ENCODE assay signal across 12 cellular contexts in genomic region chr2:238868616-238869292, GRCh38. TPM values are rescaled to one million over a fixed set of nuclear protein-coding genes. Genes with fewer than 3 reads are reported as not detected.
DNase-seq lines count a peak whose midpoint lies in the region; ATAC-seq, FAIRE-seq and TF ChIP-seq lines count a peak whose summit lies in the region.
"Had no signal": no experiment of that assay in that cellular context is flagged by ENCODE, and none has a peak within 500 bp of the region (broad histone marks: within the 10 kb centered on the region; RNA-seq: fewer than 3 reads in every experiment).

No MANE protein-coding gene starts in this region.

- POLR2A ChIA-PET in WTC11 (lab: Charles Lee) = no interaction called here

- peaks cover 9% of the 10 kb centered on the region for H3K79me1 ChIP-seq in trophoblast cell (ENCODE audit: low read length)

- H3K4me1 ChIP-seq in trophoblast cell (ENCODE audit: control insufficient read depth in 1 of 2, insufficient read depth in 2 of 2, low read length in 2 of 2) (peaks cover 17 to 20% of the 10 kb centered on the region in 2 experiments), small intestine (ENCODE audit: control insufficient read depth in 2 of 2, insufficient read depth in 1 of 2, low read depth in 1 of 2, low read length in 1 of 2) (peaks cover 0 to 3% of the 10 kb centered on the region in 2 donors)
- H3K4me1 ChIP-seq in effector memory CD4-positive, alpha-beta T cell (ENCODE audit: control insufficient read depth, insufficient read depth, low read length, poor library complexity, severe bottlenecking) = no peaks in the 10 kb centered on the region

- intact Hi-C loops in Right ventricle myocardium inferior (cut with DNase I) = no loop called here

- FAIRE-seq in small intestine (lab: Jason Lieb, UNC) = no peak

- H3K36me3 Mint-ChIP-seq in WTC11 = no peaks in the 10 kb centered on the region

- peaks cover 5% of the 10 kb centered on the region for H3K9me3 ChIP-seq in trophoblast cell (ENCODE audit: insufficient read depth, low read depth, low read length)
- no peaks in the 10 kb centered on the region for H3K9me3 ChIP-seq in small intestine (ENCODE audit: control insufficient read depth, low read depth)
- H3K9me3 ChIP-seq in effector memory CD4-positive, alpha-beta T cell (ENCODE audit: control insufficient read depth, low read length) = no peaks in the 10 kb centered on the region
- H3K9me3 ChIP-seq: neutrophil had no signal

- H4K8ac ChIP-seq in trophoblast cell (ENCODE audit: low read depth, low read length) = no peak overlapping the region

- H3K4ac ChIP-seq in trophoblast cell (ENCODE audit: low read depth, low read length) = no peak overlapping the region

- peak overlapping the region; percentile 35 for H2BK12ac ChIP-seq in trophoblast cell (ENCODE audit: low read length)

- H3K4me3 ChIP-seq in AG09309 (ENCODE audit: control insufficient read depth, low read depth, low read length) (no peak overlapping the region), trophoblast cell (ENCODE audit: low read depth, low read length) (no peak overlapping the region), small intestine (ENCODE audit: low read depth in 1 of 2, low read length in 2 of 2) (no peak overlapping the region)
- no peak overlapping the region for H3K4me3 ChIP-seq in effector memory CD4-positive, alpha-beta T cell (ENCODE audit: insufficient read depth, low read depth, low read length, poor library complexity, severe bottlenecking)

- no peak overlapping the region for H3K4me3 Mint-ChIP-seq in WTC11

- H2BK5ac ChIP-seq in trophoblast cell (ENCODE audit: low read depth, low read length, poor library complexity) = no peak overlapping the region

- ATAC-seq in WTC11 (no peak), Right ventricle myocardium inferior (peak; percentile 55)

- TF ChIP-seq CTCF in AG09309 (IDR thresholded peaks at IDR 0.05; ENCODE audit: control insufficient read depth, insufficient read depth, low read depth, low read length, missing control alignments) = no peak
- TF ChIP-seq CTCF in WTC11 (IDR thresholded peaks at IDR 0.05) = no peak

- no peak overlapping the region for H3K27ac ChIP-seq in trophoblast cell (ENCODE audit: low read depth, low read length)
- no peak overlapping the region for H3K27ac ChIP-seq in small intestine (ENCODE audit: low read depth in 1 of 2, low read length in 1 of 2)
- no peak overlapping the region for H3K27ac ChIP-seq in effector memory CD4-positive, alpha-beta T cell (ENCODE audit: insufficient read depth, low read length, poor library complexity, severe bottlenecking)
- H3K27ac ChIP-seq: neutrophil had no signal

- no peak overlapping the region for H3K4me2 ChIP-seq in trophoblast cell (ENCODE audit: low read length)

- in situ Hi-C loops in ACHN (cut with HindIII; ENCODE audit: low pct_ligation_motif_present, low pct_unique_long_range_greater_than_20kb, low sequenced_read_pairs) = no loop called here

- no peak overlapping the region for H2BK120ac ChIP-seq in trophoblast cell (ENCODE audit: insufficient read depth, low read length, poor library complexity)

- no peaks in the 10 kb centered on the region for H3K36me3 ChIP-seq in trophoblast cell (ENCODE audit: control insufficient read depth in 1 of 2, insufficient read depth in 2 of 2, low read length in 2 of 2)
- H3K36me3 ChIP-seq in small intestine (ENCODE audit: control insufficient read depth in 2 of 2, insufficient read depth in 2 of 2, low read length in 2 of 2) = no peaks in the 10 kb centered on the region
- no peaks in the 10 kb centered on the region for H3K36me3 ChIP-seq in effector memory CD4-positive, alpha-beta T cell (ENCODE audit: control insufficient read depth, insufficient read depth, low read length)
- H3K36me3 ChIP-seq: neutrophil had no signal

- H3K23ac ChIP-seq in trophoblast cell (ENCODE audit: low read length) = no peak overlapping the region

- no CpG with 5 or more reads among the region's 25 CpGs for WGBS in trophoblast cell (ENCODE audit: extremely low coverage, insufficient coverage, insufficient read length)
- 78 to 88% (median 83%) methylated on average over 25 of the region's 25 CpGs for WGBS in small intestine, 3 donors

- H3K27ac Mint-ChIP-seq in WTC11 = 0 out of 2 replicates have a peak overlapping the region, but pooled peaks have one; percentile 5

- H3K14ac ChIP-seq in trophoblast cell (ENCODE audit: low read length) = no peak overlapping the region

- H3K79me2 ChIP-seq in trophoblast cell (ENCODE audit: control insufficient read depth, insufficient read depth, low read length, poor library complexity) = no peaks in the 10 kb centered on the region

- CTCF ChIA-PET in WTC11 (lab: Charles Lee) = no interaction called here

- H3K9me3 Mint-ChIP-seq in WTC11 = no peaks in the 10 kb centered on the region; the same call in 1 of the 2 replicates

- no peak overlapping the region for H3K9ac ChIP-seq in trophoblast cell (ENCODE audit: low read length)

- H2AK5ac ChIP-seq in trophoblast cell (ENCODE audit: low read length) = peak overlapping the region; percentile 67

- H3K18ac ChIP-seq in trophoblast cell (ENCODE audit: low read length) = no peak overlapping the region

- H3K27me3 ChIP-seq in trophoblast cell (ENCODE audit: insufficient read depth, low read length) = no peaks in the 10 kb centered on the region
- no peaks in the 10 kb centered on the region for H3K27me3 ChIP-seq in small intestine (ENCODE audit: control insufficient read depth in 2 of 2, insufficient read depth in 2 of 2, low read length in 2 of 2)
- H3K27me3 ChIP-seq in effector memory CD4-positive, alpha-beta T cell (replicated peaks; ENCODE audit: control insufficient read depth, insufficient read depth, low read length, poor library complexity, severe bottlenecking) = no peaks in the 10 kb centered on the region

- no peaks in the 10 kb centered on the region for H3K27me3 Mint-ChIP-seq in WTC11 (ENCODE audit: low read depth)

- H3K4me1 Mint-ChIP-seq in WTC11 = peaks cover 6% of the 10 kb centered on the region

- H4K12ac ChIP-seq in trophoblast cell (ENCODE audit: low read depth, low read length) = no peak overlapping the region

- no peak overlapping the region for H2AFZ ChIP-seq in trophoblast cell (ENCODE audit: insufficient read depth, low read length, poor library complexity)

- DNase-seq in AG09309 (ENCODE audit: low read depth) (peak; percentile 83), WTC11 (ENCODE audit: low spot score) (no peak), Right ventricle myocardium inferior (ENCODE audit: missing footprints) (peak; percentile 85), trophoblast cell (no peak), small intestine (no peak), ACHN (no peak), NCI-H1092 (lab: John Stamatoyannopoulos, UW) (no peak)
- no peak for DNase-seq in effector memory CD4-positive, alpha-beta T cell
- DNase-seq: activated CD8-positive, alpha-beta memory T cell treated with anti-CD3 and anti-CD28 coated beads, Interleukin-2, amount 50 U/mL, for 48 hours; NCI-H774 had no signal

- H4K91ac ChIP-seq in trophoblast cell (ENCODE audit: low read depth, low read length) = no peak overlapping the region

TF ChIP-seq in WTC11, 78 proteins besides CTCF, POLR2A, EP300 and RAD21:
- TF ChIP-seq JUN (CRISPR knock-in tag; IDR thresholded peaks at IDR 0.05) (no peak), ERG (CRISPR knock-in tag; IDR thresholded peaks at IDR 0.05) (no peak), ZNF416 (CRISPR knock-in tag; IDR thresholded peaks at IDR 0.05) (no peak), ZNF219 (CRISPR knock-in tag; IDR thresholded peaks at IDR 0.05; ENCODE audit: borderline replicate concordance) (no peak), ETV6 (CRISPR knock-in tag; IDR thresholded peaks at IDR 0.05) (no peak)

RNA-seq across cellular contexts. Expression of gene TWIST2, which starts 20.9 kb away (rescaled TPM):
- total RNA-seq in WTC11 (2021) = 4.1 to 5.7 TPM (median 5.1 TPM) in 3 replicates
- 2.6 TPM for total RNA-seq in Right ventricle myocardium inferior
- polyA plus RNA-seq in trophoblast cell (2013) = 26.0 and 27.7 TPM in 2 replicates
- 1 to 10 TPM in 2 of 3 donors, not detected in 1; 3.0 to 7.9 TPM for polyA plus RNA-seq in small intestine
- total RNA-seq: T-helper 1 cell treated with Interleukin-12 subunit alpha and Interleukin-12 subunit beta and Interleukin-4 antibody, amounts not matched to agents 30 ng/mL and 1 ng/mL, for 36 hours had no signal

Comparison
In these comparisons a context has a peak if more than half of its experiments do, and no peak if none do; other contexts are left out.
1. DNase-seq: peak in AG09309 (single experiment) and Right ventricle myocardium inferior (single experiment); none in WTC11 (single experiment), trophoblast cell (0 of 2), small intestine (single experiment), ACHN (single experiment), NCI-H1092 (single experiment) and effector memory CD4-positive, alpha-beta T cell (0 of 3).